In genomic region chr1:61095127-61095812, GRCh38 we compare ENCODE assay signal across 2 cellular contexts.
TF ChIP-seq lines count a peak whose summit lies in the region.

No MANE protein-coding gene starts in this region.

TF ChIP-seq in liver, 16 proteins besides CTCF, POLR2A, EP300 and RAD21:
- TF ChIP-seq SP1 (IDR thresholded peaks at IDR 0.05) (no peak), ATF3 (IDR thresholded peaks at IDR 0.05) (no peak), FOXA1 (IDR thresholded peaks at IDR 0.05) (no peak), MAX (IDR thresholded peaks at IDR 0.05) (no peak), GABPA (IDR thresholded peaks at IDR 0.05 in 1 of 2, conservative IDR thresholded peaks at IDR 0.05 in 1 of 2) (no peak), REST (IDR thresholded peaks at IDR 0.05) (no peak), EGR1 (IDR thresholded peaks at IDR 0.05; ENCODE audit: low read depth in 2 of 2) (no peak), RXRA (IDR thresholded peaks at IDR 0.05) (no peak), ZBTB33 (IDR thresholded peaks at IDR 0.05) (no peak), TAF1 (conservative IDR thresholded peaks at IDR 0.05) (no peak)

TF ChIP-seq in HepG2, 621 proteins besides CTCF, POLR2A, EP300 and RAD21:
- no peak for TF ChIP-seq ZNF710 (CRISPR knock-in tag; IDR thresholded peaks at IDR 0.05; ENCODE audit: borderline replicate concordance)
- no peak for TF ChIP-seq ZBTB40 (IDR thresholded peaks at IDR 0.05)
- TF ChIP-seq ZBTB40 (CRISPR knock-in tag; IDR thresholded peaks at IDR 0.05): no peak
- TF ChIP-seq ZNF382 (CRISPR knock-in tag; IDR thresholded peaks at IDR 0.05; ENCODE audit: borderline replicate concordance): no peak
- TF ChIP-seq NFATC3 (CRISPR knock-in tag; IDR thresholded peaks at IDR 0.05): no peak
- TF ChIP-seq PPARG (CRISPR knock-in tag; conservative IDR thresholded peaks at IDR 0.05): no peak
- no peak for TF ChIP-seq SP140L (CRISPR knock-in tag; IDR thresholded peaks at IDR 0.05; ENCODE audit: borderline replicate concordance)
- TF ChIP-seq MTERF4 (CRISPR knock-in tag; IDR thresholded peaks at IDR 0.05): no peak
- no peak for TF ChIP-seq ZNF704 (CRISPR knock-in tag; IDR thresholded peaks at IDR 0.05; ENCODE audit: borderline replicate concordance)
- TF ChIP-seq SAP130 (CRISPR knock-in tag; IDR thresholded peaks at IDR 0.05; ENCODE audit: low read depth): no peak
- no peak for TF ChIP-seq ZNF451 (CRISPR knock-in tag; IDR thresholded peaks at IDR 0.05)
TF ChIP-seq in HepG2: peak in this region for 0.
